In the genomic region with DNA sequence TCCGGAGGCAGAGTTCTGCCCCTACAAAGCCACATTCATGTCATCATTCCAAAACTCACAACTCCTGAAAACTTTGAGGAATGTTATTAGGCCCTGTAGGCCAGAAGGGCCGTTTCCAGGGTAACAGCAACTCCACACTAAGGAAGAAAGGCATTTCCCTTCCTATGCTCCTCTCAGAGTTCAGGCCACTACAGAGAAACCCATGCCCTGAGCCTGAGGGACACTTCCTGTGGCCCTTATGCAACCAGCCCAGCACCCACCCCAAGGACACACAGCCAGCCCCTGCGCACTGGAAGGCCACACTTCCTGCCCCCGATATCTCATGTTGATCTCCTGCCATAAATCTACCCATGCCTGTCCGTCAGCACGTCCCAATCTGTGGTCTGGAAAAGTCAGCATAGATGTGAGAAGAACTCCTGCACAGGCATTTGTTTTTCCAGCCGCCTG, we compare ENCODE assay signal across 14 cellular contexts.
DNase-seq lines count a peak whose midpoint lies in the region; ATAC-seq and TF ChIP-seq lines count a peak whose summit lies in the region.
"Had no signal": no experiment of that assay in that cellular context is flagged by ENCODE, and none has a peak within 500 bp of the region (broad histone marks: within the 10 kb centered on the region; RNA-seq: fewer than 3 reads in every experiment).

No MANE protein-coding gene starts in this region.

- H3K9me3 Mint-ChIP-seq in endothelial cell (ENCODE audit: unreplicated experiment), result no peaks in the 10 kb centered on the region
- H3K9me3 Mint-ChIP-seq: activated naive CD4-positive, alpha-beta T cell treated with anti-CD3 and anti-CD28 coated beads, Interleukin-2, amount 50 U/mL, for 24 hours had no signal

- H2BK15ac ChIP-seq in mesenchymal stem cell (ENCODE audit: low read depth, poor library complexity, severe bottlenecking), result no peak overlapping the region

- peaks cover 2% of the 10 kb centered on the region for H3K27me3 Mint-ChIP-seq in endothelial cell (ENCODE audit: unreplicated experiment)
- H3K27me3 Mint-ChIP-seq: activated naive CD4-positive, alpha-beta T cell treated with anti-CD3 and anti-CD28 coated beads, Interleukin-2, amount 50 U/mL, for 24 hours had no signal

- no peak overlapping the region for H3K4me3 Mint-ChIP-seq in endothelial cell (ENCODE audit: unreplicated experiment)
- H3K4me3 Mint-ChIP-seq: activated naive CD4-positive, alpha-beta T cell treated with anti-CD3 and anti-CD28 coated beads, Interleukin-2, amount 50 U/mL, for 24 hours; B cell had no signal

- no peak overlapping the region for H2BK5ac ChIP-seq in mesenchymal stem cell (ENCODE audit: low read depth, low read length, poor library complexity, severe bottlenecking)

- no peaks in the 10 kb centered on the region for H3K36me3 Mint-ChIP-seq in endothelial cell (ENCODE audit: low read depth, unreplicated experiment)

- no peak for TF ChIP-seq CTCF in AG04450 (IDR thresholded peaks at IDR 0.05; ENCODE audit: low read depth, low read length)
- TF ChIP-seq CTCF in endothelial cell (IDR thresholded peaks at IDR 0.05; ENCODE audit: unreplicated experiment), result no peak

- H3K23ac ChIP-seq in mesenchymal stem cell (ENCODE audit: low read length in 2 of 2), result no peak overlapping the region

- no peaks in the 10 kb centered on the region for H3K36me3 ChIP-seq in mesenchymal stem cell (ENCODE audit: control insufficient read depth in 1 of 2, insufficient read depth in 2 of 2, low read depth in 1 of 2, low read length in 2 of 2)

- H3K27me3 ChIP-seq in AG04450 (ENCODE audit: control insufficient read depth, insufficient read depth, low read length) (no peaks in the 10 kb centered on the region), mesenchymal stem cell (ENCODE audit: control insufficient read depth in 1 of 2, insufficient read depth in 1 of 2, low read length in 2 of 2) (peaks cover 0 to 41% of the 10 kb centered on the region in 2 experiments)

- peak overlapping the region; percentile 27 for H4K91ac ChIP-seq in mesenchymal stem cell (ENCODE audit: low read length)

- no peak overlapping the region for H2BK120ac ChIP-seq in mesenchymal stem cell (ENCODE audit: low read depth, low read length)

- H3K4ac ChIP-seq in mesenchymal stem cell (ENCODE audit: low read depth in 1 of 2, low read length in 2 of 2), result no peak overlapping the region

- H4K8ac ChIP-seq in mesenchymal stem cell (ENCODE audit: low read length), result peak overlapping the region; percentile 82

- ATAC-seq in HG02759 (IDR thresholded peaks at IDR 0.05; ENCODE audit: unreplicated experiment), result no peak
- ATAC-seq: HCT116 had no signal

- H3K79me1 ChIP-seq in mesenchymal stem cell (replicated peaks; ENCODE audit: low read length, poor library complexity, severe bottlenecking), result no peaks in the 10 kb centered on the region

- H3K4me3 ChIP-seq in AG04450 (ENCODE audit: low read depth, low read length), result no peak overlapping the region
- no peak overlapping the region for H3K4me3 ChIP-seq in mesenchymal stem cell (ENCODE audit: insufficient read depth in 1 of 2, low read depth in 1 of 2, low read length in 2 of 2)

- no peak overlapping the region for H2BK12ac ChIP-seq in mesenchymal stem cell (ENCODE audit: low read length in 2 of 2)

- CTCF ChIA-PET in AG04450 (lab: Charles Lee), result no interaction called here

- peaks cover 9% of the 10 kb centered on the region for H3K4me1 ChIP-seq in mesenchymal stem cell (ENCODE audit: control insufficient read depth, insufficient read depth, low read depth, low read length)

- WGBS in mesenchymal stem cell, result 7% methylated on average over 5 of the region's 7 CpGs

- H3K4me1 Mint-ChIP-seq in endothelial cell (ENCODE audit: unreplicated experiment), result peaks cover 17% of the 10 kb centered on the region
- H3K4me1 Mint-ChIP-seq: B cell had no signal

- peak overlapping the region; percentile 62 to 88 for H3K18ac ChIP-seq in mesenchymal stem cell (ENCODE audit: low read depth in 1 of 2, low read length in 2 of 2)

- peak overlapping the region; percentile 45 for H3K9ac ChIP-seq in mesenchymal stem cell (ENCODE audit: low read length)

- H3K9me3 ChIP-seq in AG04450 (ENCODE audit: control insufficient read depth, insufficient read depth, low read length) (no peaks in the 10 kb centered on the region), mesenchymal stem cell (ENCODE audit: control insufficient read depth, low read length) (no peaks in the 10 kb centered on the region)

- no peak overlapping the region for H3K14ac ChIP-seq in mesenchymal stem cell (ENCODE audit: low read length in 2 of 2)

- H3K27ac Mint-ChIP-seq in endothelial cell (ENCODE audit: unreplicated experiment), result peak overlapping the region; percentile 78
- H3K27ac Mint-ChIP-seq: activated naive CD4-positive, alpha-beta T cell treated with anti-CD3 and anti-CD28 coated beads, Interleukin-2, amount 50 U/mL, for 24 hours; B cell had no signal

- POLR2A ChIA-PET in AG04450 (lab: Yijun Ruan, JAX), result no interaction called here

- H3K4me2 ChIP-seq in mesenchymal stem cell (ENCODE audit: low read length, poor library complexity, severe bottlenecking), result no peak overlapping the region

- H2AFZ ChIP-seq in mesenchymal stem cell (ENCODE audit: low read depth, low read length), result no peak overlapping the region

- H2AK5ac ChIP-seq in mesenchymal stem cell (ENCODE audit: low read length, severe bottlenecking), result no peak overlapping the region

- DNase-seq in AG04450 (ENCODE audit: low read depth, low spot score) (no peak), OCI-M1 (lab: John Stamatoyannopoulos, UW) (peak; percentile 0), endothelial cell (ENCODE audit: low spot score) (no peak), mesenchymal stem cell (peak; percentile 81), NCI-H2107 (lab: John Stamatoyannopoulos, UW) (no peak), NCI-H1092 treated with DMSO at 0.1 percent for 48 hours (lab: John Stamatoyannopoulos, UW) (no peak), COLO668 (lab: John Stamatoyannopoulos, UW; ENCODE audit: unreplicated experiment) (no peak)
- DNase-seq: hippocampal formation, KG1, posterior cingulate gyrus had no signal

- H3K27ac ChIP-seq in AG04450 (ENCODE audit: low read depth, low read length) (peak overlapping the region; percentile 61), mesenchymal stem cell (ENCODE audit: low read length, poor library complexity, severe bottlenecking) (peak overlapping the region; percentile 59)

Comparison
In these comparisons a context has a peak if more than half of its experiments do, and no peak if none do; other contexts are left out.
1. DNase-seq: peak in OCI-M1 (single experiment) and mesenchymal stem cell (single experiment); none in AG04450 (single experiment), endothelial cell (single experiment), NCI-H2107 (single experiment), NCI-H1092 treated with DMSO at 0.1 percent for 48 hours (single experiment) and COLO668 (single experiment).